In genomic region chr15:56919708-56920637, GRCh38 we compare ENCODE assay signal across 8 cellular contexts. TPM values are rescaled to one million over a fixed set of nuclear protein-coding genes. Genes with fewer than 3 reads are reported as not detected.
DNase-seq lines count a peak whose midpoint lies in the region; ATAC-seq and TF ChIP-seq lines count a peak whose summit lies in the region.

No MANE protein-coding gene starts in this region.

- peak overlapping the region; percentile 82 for H3K27ac Mint-ChIP-seq in activated CD4-positive, alpha-beta memory T cell treated with anti-CD3 and anti-CD28 coated beads, Interleukin-2, amount 10 ng/mL, durations not matched to agents 7 days and 5 days

- peak overlapping the region; percentile 81 for H3K4me3 Mint-ChIP-seq in activated CD4-positive, alpha-beta memory T cell treated with anti-CD3 and anti-CD28 coated beads, Interleukin-2, amount 10 ng/mL, durations not matched to agents 7 days and 5 days

- H3K4me3 ChIP-seq in epithelial cell of esophagus (ENCODE audit: low read length) (peak overlapping the region; percentile 87), urinary bladder (ENCODE audit: low read depth, low read length) (peak overlapping the region; percentile 96)

- peaks cover 36% of the 10 kb centered on the region for H3K4me1 Mint-ChIP-seq in activated CD4-positive, alpha-beta memory T cell treated with anti-CD3 and anti-CD28 coated beads, Interleukin-2, amount 10 ng/mL, durations not matched to agents 7 days and 5 days

- H3K36me3 Mint-ChIP-seq in activated CD4-positive, alpha-beta memory T cell treated with anti-CD3 and anti-CD28 coated beads, Interleukin-2, amount 10 ng/mL, durations not matched to agents 7 days and 5 days (ENCODE audit: low read depth): peaks cover 25% of the 10 kb centered on the region

- WGBS in urinary bladder: 5% methylated on average over 30 of the region's 30 CpGs

- no peak for TF ChIP-seq CTCF in epithelial cell of esophagus (IDR thresholded peaks at IDR 0.05; ENCODE audit: insufficient read depth, low read depth, low read length, missing control alignments)

- peak overlapping the region; percentile 85 for H3K27ac ChIP-seq in urinary bladder (ENCODE audit: low read depth)

- CTCF ChIA-PET in activated CD4-positive, alpha-beta memory T cell treated with anti-CD3 and anti-CD28 coated beads, Interleukin-2, amount 10 ng/mL, durations not matched to agents 7 days and 5 days (lab: Charles Lee): no interaction called here

- H3K36me3 ChIP-seq in urinary bladder (ENCODE audit: insufficient read depth): no peaks in the 10 kb centered on the region

- H3K27me3 Mint-ChIP-seq in activated CD4-positive, alpha-beta memory T cell treated with anti-CD3 and anti-CD28 coated beads, Interleukin-2, amount 10 ng/mL, durations not matched to agents 7 days and 5 days: no peaks in the 10 kb centered on the region

- peaks cover 2% of the 10 kb centered on the region for H3K9me3 Mint-ChIP-seq in activated CD4-positive, alpha-beta memory T cell treated with anti-CD3 and anti-CD28 coated beads, Interleukin-2, amount 10 ng/mL, durations not matched to agents 7 days and 5 days

- DNase-seq in DMS53 treated with DMSO at 0.1 percent for 48 hours (lab: John Stamatoyannopoulos, UW; ENCODE audit: unreplicated experiment) (peak; percentile 6), LoVo (ENCODE audit: low spot score) (peak; percentile 30), epithelial cell of esophagus (ENCODE audit: low read depth) (peak; percentile 26), myocyte (ENCODE audit: low read depth) (peak; percentile 39)
- peak; percentile 24 for DNase-seq in activated CD4-positive, alpha-beta memory T cell treated with anti-CD3 and anti-CD28 coated beads, Interleukin-2, amount 10 ng/mL, durations not matched to agents 7 days and 5 days

- ATAC-seq in GM21528 (IDR thresholded peaks at IDR 0.05; ENCODE audit: low FRiP score, unreplicated experiment) (peak; percentile 22), GM18858 (IDR thresholded peaks at IDR 0.05; ENCODE audit: unreplicated experiment) (no peak)

- no peaks in the 10 kb centered on the region for H3K4me1 ChIP-seq in urinary bladder (ENCODE audit: insufficient read depth)

- POLR2A ChIA-PET in activated CD4-positive, alpha-beta memory T cell treated with anti-CD3 and anti-CD28 coated beads, Interleukin-2, amount 10 ng/mL, durations not matched to agents 7 days and 5 days (lab: Charles Lee): interaction anchor here (0.7 to 3.4 kb wide), 6 partner anchors 10 to 187 kb away, joined by 3 to 60 read pairs (median 7); partner anchors contain the start of gene ZNF280D

RNA-seq across cellular contexts. Expression of gene TCF12, which starts 1.5 kb away (rescaled TPM):
- 10 to 100 TPM; 62.4 to 62.8 TPM for total RNA-seq in activated CD4-positive, alpha-beta memory T cell treated with anti-CD3 and anti-CD28 coated beads, Interleukin-2, amount 10 ng/mL, durations not matched to agents 7 days and 5 days
- total RNA-seq in myocyte (128 and 169 TPM in 2 replicates), urinary bladder (241 TPM)
- polyA plus RNA-seq in myocyte (2012): 36.4 TPM
- 55.0 TPM for polyA plus RNA-seq in urinary bladder
